Comparison of ENCODE assay signal across 8 cellular contexts in genomic region chr2:64331430-64331700, GRCh38.
DNase-seq lines count a peak whose midpoint lies in the region; ATAC-seq and TF ChIP-seq lines count a peak whose summit lies in the region.
"Had no signal": no experiment of that assay in that cellular context is flagged by ENCODE, and none has a peak within 500 bp of the region (broad histone marks: within the 10 kb centered on the region; RNA-seq: fewer than 3 reads in every experiment).

No MANE protein-coding gene starts in this region.

- peak overlapping the region; percentile 19 for H3K4me3 ChIP-seq in HUES64 (ENCODE audit: low read length)
- peak overlapping the region in 1 of 2 donors; percentile 42 for H3K4me3 ChIP-seq in ascending aorta
- no peak overlapping the region for H3K4me3 ChIP-seq in lower lobe of right lung
- no peak overlapping the region for H3K4me3 ChIP-seq in stomach

- H3K27me3 ChIP-seq in HUES64 (ENCODE audit: insufficient read depth, low read length) (no peaks in the 10 kb centered on the region), ascending aorta (no peaks in the 10 kb centered on the region), lower lobe of right lung (ENCODE audit: low read depth) (no peaks in the 10 kb centered on the region), stomach (no peaks in the 10 kb centered on the region)

- ATAC-seq in lower lobe of right lung: no peak
- ATAC-seq in HG03378 (IDR thresholded peaks at IDR 0.05; ENCODE audit: unreplicated experiment): no peak
- no peak for ATAC-seq in GM21367 (IDR thresholded peaks at IDR 0.05; ENCODE audit: unreplicated experiment)

- H3K9me3 ChIP-seq in HUES64 (ENCODE audit: insufficient read depth, low read depth, low read length) (no peaks in the 10 kb centered on the region), ascending aorta (no peaks in the 10 kb centered on the region), lower lobe of right lung (no peaks in the 10 kb centered on the region), stomach (no peaks in the 10 kb centered on the region)

- H3K4me1 ChIP-seq in HUES64 (ENCODE audit: insufficient read depth, low read length): peaks cover 18% of the 10 kb centered on the region
- H3K4me1 ChIP-seq in ascending aorta: peaks cover 13 to 35% of the 10 kb centered on the region in 2 donors
- H3K4me1 ChIP-seq in lower lobe of right lung: peaks cover 48% of the 10 kb centered on the region
- peaks cover 18 to 45% (median 27%) of the 10 kb centered on the region in 4 donors for H3K4me1 ChIP-seq in stomach

- intact Hi-C loops in ascending aorta (cut with DNase I): loop anchor here (1.0 to 5.0 kb wide), 8 partner anchors 73 to 657 kb away; partner anchors contain the start of genes LGALSL and SLC1A4
- intact Hi-C loops in lower lobe of right lung (cut with DNase I): loop anchor here (5.0 kb wide), 1 partner anchor 156 kb away; no protein-coding TSS in a partner anchor
- intact Hi-C loops in stomach (cut with DNase I; ENCODE audit: low total_unique reads): loop anchor here (5.0 kb wide), 1 partner anchor 156 kb away; no protein-coding TSS in a partner anchor

- no peak for TF ChIP-seq EP300 in stomach (IDR thresholded peaks at IDR 0.05)

- TF ChIP-seq CTCF in ascending aorta (IDR thresholded peaks at IDR 0.05): no peak
- TF ChIP-seq CTCF in lower lobe of right lung (IDR thresholded peaks at IDR 0.05): no peak
- no peak for TF ChIP-seq CTCF in stomach (IDR thresholded peaks at IDR 0.05)

- TF ChIP-seq POLR2A in stomach (IDR thresholded peaks at IDR 0.05): no peak

- H3K27ac ChIP-seq in HUES64 (ENCODE audit: low read depth, low read length) (peak overlapping the region; percentile 62), ascending aorta (peak overlapping the region; percentile 88 to 93), lower lobe of right lung (peak overlapping the region; percentile 71), stomach (peak overlapping the region in 4 of 5 donors; percentile 41 to 80 (median 70))

- 39% methylated on average over 4 of the region's 4 CpGs for WGBS in HUES64
- WGBS in stomach, 5 donors: 66 to 82% (median 79%) methylated on average over 4 of the region's 4 CpGs

- DNase-seq in ascending aorta (ENCODE audit: low spot score in 2 of 2) (no peak), lower lobe of right lung (no peak), stomach (no peak), SHP77 treated with DMSO at 0.1 percent for 48 hours (lab: John Stamatoyannopoulos, UW) (no peak)
- DNase-seq: NCI-H524 treated with DMSO at 0.1 percent for 48 hours had no signal

- H3K36me3 ChIP-seq in HUES64 (ENCODE audit: insufficient read depth, low read length) (no peaks in the 10 kb centered on the region), ascending aorta (no peaks in the 10 kb centered on the region), lower lobe of right lung (no peaks in the 10 kb centered on the region), stomach (no peaks in the 10 kb centered on the region)

- no peak overlapping the region for H3K9ac ChIP-seq in HUES64 (ENCODE audit: low read depth, low read length)
